Comparison of ENCODE assay signal across 9 cellular contexts in the genomic region with DNA sequence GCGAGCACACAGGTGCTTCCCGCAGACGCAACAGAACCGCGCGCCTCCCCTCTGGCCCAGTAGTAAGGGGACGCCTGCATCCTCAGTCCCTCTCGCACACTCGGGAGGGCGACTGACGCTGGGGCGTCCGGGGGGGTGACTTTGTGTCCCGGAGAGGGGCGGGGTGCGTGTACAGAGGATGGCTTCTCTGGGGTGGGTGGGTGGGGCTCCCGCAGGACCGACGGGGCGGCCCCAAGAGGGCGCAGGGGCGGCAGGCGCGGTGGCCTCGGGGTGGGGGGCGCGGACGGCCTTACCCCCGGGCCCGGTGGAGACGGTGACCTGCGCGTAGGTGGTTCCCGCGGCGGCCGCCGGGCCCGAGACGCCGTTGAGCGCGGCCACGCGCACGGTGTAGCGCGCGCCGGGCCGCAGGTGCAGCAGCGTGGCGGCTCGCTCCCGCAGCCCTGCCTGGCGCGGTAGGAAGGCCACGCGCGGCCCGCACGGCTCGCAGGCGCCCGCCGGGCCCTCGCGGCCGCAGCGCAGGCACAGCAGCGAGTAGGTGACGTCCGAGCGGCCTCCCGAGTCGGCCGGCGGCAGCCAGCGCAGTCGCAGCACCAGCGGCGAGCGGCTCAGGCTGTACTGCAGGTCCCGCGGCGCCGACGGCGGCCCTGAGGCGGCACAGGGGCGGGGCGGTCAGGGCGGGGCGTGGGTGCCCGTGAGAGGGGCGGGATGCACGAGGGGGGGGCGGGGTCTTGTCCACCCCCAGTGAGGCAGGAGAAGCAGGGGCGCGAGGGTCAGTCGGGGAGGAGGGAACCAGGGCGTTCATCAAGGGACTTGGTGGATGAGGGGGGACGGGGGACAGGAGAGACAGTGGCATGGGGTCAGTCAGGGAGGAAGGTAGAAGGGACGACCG. TPM values are rescaled to one million over a fixed set of nuclear protein-coding genes. Genes with fewer than 3 reads are reported as not detected.
A peak's percentile ranks its signal among the peaks of the same experiment; 100 is the strongest.
DNase-seq lines count a peak whose midpoint lies in the region; ATAC-seq and TF ChIP-seq lines count a peak whose summit lies in the region.
"Had no signal": no experiment of that assay in that cellular context is flagged by ENCODE, and none has a peak within 500 bp of the region (broad histone marks: within the 10 kb centered on the region; RNA-seq: fewer than 3 reads in every experiment).

No MANE protein-coding gene starts in this region.

- H3K36me3 ChIP-seq in CD4-positive, CD25-positive, alpha-beta regulatory T cell (ENCODE audit: control insufficient read depth, insufficient read depth, low read length): no peaks in the 10 kb centered on the region
- H3K36me3 ChIP-seq in neural cell (ENCODE audit: insufficient read depth, low read length): no peaks in the 10 kb centered on the region

- DNase-seq in CD4-positive, CD25-positive, alpha-beta regulatory T cell: peak in 1 of 3 donors; percentile 22
- peak; percentile 86 for DNase-seq in GM20000 (ENCODE audit: low spot score)
- peak; percentile 46 for DNase-seq in SW480 (ENCODE audit: low spot score)
- peak; percentile 6 to 22 for DNase-seq in erythroblast (lab: John Stamatoyannopoulos, UW)
- no peak for DNase-seq in posterior vena cava (ENCODE audit: low spot score)

- H3K27me3 Mint-ChIP-seq in CD4-positive, CD25-positive, alpha-beta regulatory T cell: peaks cover 28% of the 10 kb centered on the region

- peaks cover 0 to 4% (median 0%) of the 10 kb centered on the region in 7 donors for H3K9me3 Mint-ChIP-seq in CD4-positive, CD25-positive, alpha-beta regulatory T cell

- TF ChIP-seq POLR2A in erythroblast (IDR thresholded peaks at IDR 0.05; ENCODE audit: low read length): no peak

- no peak for TF ChIP-seq CTCF in GM20000 (IDR thresholded peaks at IDR 0.05; ENCODE audit: extremely low read depth, missing control alignments)
- TF ChIP-seq CTCF in neural cell (IDR thresholded peaks at IDR 0.05; ENCODE audit: poor library complexity, severe bottlenecking): no peak

- ATAC-seq in CD4-positive, CD25-positive, alpha-beta regulatory T cell (ENCODE audit: low read depth in 2 of 2): peak in 1 of 2 donors; percentile 42
- ATAC-seq in GM19328 (IDR thresholded peaks at IDR 0.05; ENCODE audit: unreplicated experiment) (no peak), HG02678 (IDR thresholded peaks at IDR 0.05; ENCODE audit: unreplicated experiment) (no peak)

- H3K36me3 Mint-ChIP-seq in CD4-positive, CD25-positive, alpha-beta regulatory T cell: peaks cover 3% of the 10 kb centered on the region

- H3K9me2 ChIP-seq in neural cell (ENCODE audit: insufficient read depth, low read length): no peaks in the 10 kb centered on the region

- H3K4me3 Mint-ChIP-seq in CD4-positive, CD25-positive, alpha-beta regulatory T cell: peak overlapping the region in 3 of 4 donors; percentile 61 to 79 (median 68)

- peaks cover 9% of the 10 kb centered on the region for H3K4me1 ChIP-seq in CD4-positive, CD25-positive, alpha-beta regulatory T cell (ENCODE audit: control insufficient read depth, insufficient read depth, low read length, poor library complexity, severe bottlenecking)

- H3K9ac ChIP-seq in neural cell (ENCODE audit: low read length): peak overlapping the region; percentile 45

- no peak overlapping the region for H3K4me2 ChIP-seq in neural cell (ENCODE audit: low read length)

- H3K9me3 ChIP-seq in CD4-positive, CD25-positive, alpha-beta regulatory T cell (ENCODE audit: control insufficient read depth in 2 of 2, low read length in 2 of 2): no peaks in the 10 kb centered on the region
- H3K9me3 ChIP-seq in neural cell (ENCODE audit: low read length): no peaks in the 10 kb centered on the region

- no peak overlapping the region for H3K27ac Mint-ChIP-seq in CD4-positive, CD25-positive, alpha-beta regulatory T cell

- no peaks in the 10 kb centered on the region for H3K79me2 ChIP-seq in neural cell (replicated peaks; ENCODE audit: insufficient read depth, low read length)

- no peak overlapping the region for H3K27ac ChIP-seq in CD4-positive, CD25-positive, alpha-beta regulatory T cell (ENCODE audit: insufficient read depth, low read length, poor library complexity, severe bottlenecking)
- H3K27ac ChIP-seq in neural cell (ENCODE audit: low read length): no peak overlapping the region

- H3F3A ChIP-seq in neural cell (ENCODE audit: insufficient read depth, low read length, poor library complexity, severe bottlenecking): no peaks in the 10 kb centered on the region

- TF ChIP-seq RAD21 in neural cell (conservative IDR thresholded peaks at IDR 0.05): no peak

- H3K4me1 Mint-ChIP-seq in CD4-positive, CD25-positive, alpha-beta regulatory T cell: peaks cover 0 to 11% (median 5%) of the 10 kb centered on the region in 4 donors

- intact Hi-C loops in posterior vena cava (cut with DNase I): no loop called here

- no peaks in the 10 kb centered on the region for H4K20me1 ChIP-seq in neural cell (ENCODE audit: insufficient read depth)

- no peak overlapping the region for H3K4me3 ChIP-seq in CD4-positive, CD25-positive, alpha-beta regulatory T cell (ENCODE audit: low read depth, low read length)
- H3K4me3 ChIP-seq in neural cell (ENCODE audit: low read length): peak overlapping the region; percentile 58

- peak overlapping the region; percentile 33 for H2AFZ ChIP-seq in neural cell (ENCODE audit: low read depth, low read length)

- no peak for TF ChIP-seq EP300 in neural cell (conservative IDR thresholded peaks at IDR 0.05; ENCODE audit: poor library complexity, severe bottlenecking)

- peaks cover 11% of the 10 kb centered on the region for H3K27me3 ChIP-seq in CD4-positive, CD25-positive, alpha-beta regulatory T cell (ENCODE audit: control insufficient read depth, insufficient read depth, low read length)
- peaks cover 61% of the 10 kb centered on the region for H3K27me3 ChIP-seq in neural cell (ENCODE audit: insufficient read depth, low read depth, low read length)

TF ChIP-seq in neural cell, 6 proteins besides CTCF, POLR2A, EP300 and RAD21:
- peak; percentile 38 for TF ChIP-seq POLR2AphosphoS5 (IDR thresholded peaks at IDR 0.05)
- TF ChIP-seq, protein P1, sequence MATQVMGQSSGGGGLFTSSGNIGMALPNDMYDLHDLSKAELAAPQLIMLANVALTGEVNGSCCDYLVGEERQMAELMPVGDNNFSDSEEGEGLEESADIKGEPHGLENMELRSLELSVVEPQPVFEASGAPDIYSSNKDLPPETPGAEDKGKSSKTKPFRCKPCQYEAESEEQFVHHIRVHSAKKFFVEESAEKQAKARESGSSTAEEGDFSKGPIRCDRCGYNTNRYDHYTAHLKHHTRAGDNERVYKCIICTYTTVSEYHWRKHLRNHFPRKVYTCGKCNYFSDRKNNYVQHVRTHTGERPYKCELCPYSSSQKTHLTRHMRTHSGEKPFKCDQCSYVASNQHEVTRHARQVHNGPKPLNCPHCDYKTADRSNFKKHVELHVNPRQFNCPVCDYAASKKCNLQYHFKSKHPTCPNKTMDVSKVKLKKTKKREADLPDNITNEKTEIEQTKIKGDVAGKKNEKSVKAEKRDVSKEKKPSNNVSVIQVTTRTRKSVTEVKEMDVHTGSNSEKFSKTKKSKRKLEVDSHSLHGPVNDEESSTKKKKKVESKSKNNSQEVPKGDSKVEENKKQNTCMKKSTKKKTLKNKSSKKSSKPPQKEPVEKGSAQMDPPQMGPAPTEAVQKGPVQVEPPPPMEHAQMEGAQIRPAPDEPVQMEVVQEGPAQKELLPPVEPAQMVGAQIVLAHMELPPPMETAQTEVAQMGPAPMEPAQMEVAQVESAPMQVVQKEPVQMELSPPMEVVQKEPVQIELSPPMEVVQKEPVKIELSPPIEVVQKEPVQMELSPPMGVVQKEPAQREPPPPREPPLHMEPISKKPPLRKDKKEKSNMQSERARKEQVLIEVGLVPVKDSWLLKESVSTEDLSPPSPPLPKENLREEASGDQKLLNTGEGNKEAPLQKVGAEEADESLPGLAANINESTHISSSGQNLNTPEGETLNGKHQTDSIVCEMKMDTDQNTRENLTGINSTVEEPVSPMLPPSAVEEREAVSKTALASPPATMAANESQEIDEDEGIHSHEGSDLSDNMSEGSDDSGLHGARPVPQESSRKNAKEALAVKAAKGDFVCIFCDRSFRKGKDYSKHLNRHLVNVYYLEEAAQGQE (IDR thresholded peaks at IDR 0.05; ENCODE audit: borderline replicate concordance): no peak
- no peak for TF ChIP-seq EZH2 (IDR thresholded peaks at IDR 0.05; ENCODE audit: borderline replicate concordance, insufficient read depth, low read length, poor library complexity, severe bottlenecking)
- peak; percentile 49 for TF ChIP-seq MXI1 (conservative IDR thresholded peaks at IDR 0.05; ENCODE audit: poor library complexity, severe bottlenecking)
- TF ChIP-seq SMC3 (conservative IDR thresholded peaks at IDR 0.05; ENCODE audit: poor library complexity): no peak
- TF ChIP-seq TAF1 (IDR thresholded peaks at IDR 0.05; ENCODE audit: low read depth): no peak
TF ChIP-seq in neural cell: peak in this region for 2.

RNA-seq across cellular contexts. Expression of a gene that starts 12.1 kb away (rescaled TPM):
- not detected for total RNA-seq in CD4-positive, CD25-positive, alpha-beta regulatory T cell
- not detected for polyA plus RNA-seq in CD4-positive, CD25-positive, alpha-beta regulatory T cell
- 34.7 and 39.4 TPM in 2 replicates for polyA plus RNA-seq in neural cell
- 30.6 and 34.3 TPM in 2 replicates for polyA minus RNA-seq in neural cell
- total RNA-seq in posterior vena cava: under 1 TPM in 1 of 2 donors, not detected in 1; 0.05 TPM
- total RNA-seq: endothelial cell of umbilical vein had no signal
- polyA plus RNA-seq: endothelial cell of umbilical vein had no signal

RNA-seq across cellular contexts. Expression of a gene that starts 40.8 kb away (rescaled TPM):
- total RNA-seq in CD4-positive, CD25-positive, alpha-beta regulatory T cell: 0.69 TPM
- polyA plus RNA-seq in CD4-positive, CD25-positive, alpha-beta regulatory T cell: 1 to 10 TPM in 3 of 4 donors, under 1 TPM in 1; 0.87 to 2.4 (median 1.5) TPM
- 37.0 and 46.7 TPM in 2 replicates for polyA plus RNA-seq in neural cell
- polyA minus RNA-seq in neural cell: 46.7 and 52.8 TPM in 2 replicates
- total RNA-seq in posterior vena cava: 1 to 10 TPM; 1.8 to 1.9 TPM

RNA-seq across cellular contexts. Expression of a gene that starts 54.8 kb away (rescaled TPM):
- 13.7 TPM for total RNA-seq in CD4-positive, CD25-positive, alpha-beta regulatory T cell
- 10 to 100 TPM; 22.9 to 31.9 (median 26.6) TPM for polyA plus RNA-seq in CD4-positive, CD25-positive, alpha-beta regulatory T cell
- polyA plus RNA-seq in neural cell: 133 and 143 TPM in 2 replicates
- 27.5 and 30.8 TPM in 2 replicates for polyA minus RNA-seq in neural cell
- 10 to 100 TPM; 40.2 to 42.1 TPM for total RNA-seq in posterior vena cava

RNA-seq across cellular contexts. Expression of a gene that starts 55.2 kb away (rescaled TPM):
- total RNA-seq in CD4-positive, CD25-positive, alpha-beta regulatory T cell: 28.2 TPM
- 10 to 100 TPM; 17.3 to 26.6 (median 19.8) TPM for polyA plus RNA-seq in CD4-positive, CD25-positive, alpha-beta regulatory T cell
- polyA plus RNA-seq in neural cell: 27.6 and 34.1 TPM in 2 replicates
- 17.5 and 20.7 TPM in 2 replicates for polyA minus RNA-seq in neural cell
- 10 to 100 TPM in 1 of 2 donors, 1 to 10 TPM in 1; 7.1 to 12.0 TPM for total RNA-seq in posterior vena cava
